In the genomic region with DNA sequence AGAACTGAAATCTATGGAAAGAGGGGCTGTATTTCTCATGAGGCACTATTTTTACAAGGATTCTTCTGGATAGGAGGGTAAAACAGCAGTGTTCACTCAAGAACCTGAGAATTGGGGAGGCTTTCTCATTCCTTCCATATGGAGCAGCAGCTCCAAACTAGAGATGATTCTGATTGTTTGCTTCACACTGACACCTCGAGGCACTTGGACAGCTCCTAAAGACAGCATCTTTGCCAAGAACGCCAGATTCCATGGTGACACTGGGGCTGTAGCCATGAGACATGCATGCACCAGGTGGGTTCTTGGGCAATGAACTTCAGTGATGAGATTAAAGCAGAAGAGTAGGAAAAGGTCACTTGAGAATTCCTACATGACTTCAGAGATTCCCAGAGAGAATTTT, we compare ENCODE assay signal across 21 cellular contexts.
DNase-seq lines count a peak whose midpoint lies in the region; ATAC-seq and TF ChIP-seq lines count a peak whose summit lies in the region.
"Had no signal": no experiment of that assay in that cellular context is flagged by ENCODE, and none has a peak within 500 bp of the region (broad histone marks: within the 10 kb centered on the region; RNA-seq: fewer than 3 reads in every experiment).

No MANE protein-coding gene starts in this region.

- no peaks in the 10 kb centered on the region for H3K36me3 ChIP-seq in OCI-LY3 (replicated peaks; ENCODE audit: low read depth, low read length)
- H3K36me3 ChIP-seq in CD8-positive, alpha-beta T cell (ENCODE audit: insufficient read depth, low read length): no peaks in the 10 kb centered on the region
- H3K36me3 ChIP-seq: BLaER1 had no signal

- H3K27me3 Mint-ChIP-seq in CD8-positive, alpha-beta T cell (ENCODE audit: low read depth): no peaks in the 10 kb centered on the region
- H3K27me3 Mint-ChIP-seq: CD4-positive, alpha-beta memory T cell had no signal

- peak overlapping the region; percentile 9; the same call in 1 of the 2 replicates for H3K4me3 ChIP-seq in OCI-LY3 (ENCODE audit: low read length)
- no peak overlapping the region for H3K4me3 ChIP-seq in epithelial cell of esophagus (ENCODE audit: low read length)
- no peak overlapping the region for H3K4me3 ChIP-seq in CD8-positive, alpha-beta T cell (ENCODE audit: low read depth, low read length)
- H3K4me3 ChIP-seq: BLaER1, GM23338 had no signal

- peaks cover 21% of the 10 kb centered on the region for H3K27me3 ChIP-seq in OCI-LY3 (ENCODE audit: low read depth, low read length)
- no peaks in the 10 kb centered on the region for H3K27me3 ChIP-seq in CD8-positive, alpha-beta T cell (ENCODE audit: insufficient read depth, low read length)
- H3K27me3 ChIP-seq: BLaER1 had no signal

- no peak overlapping the region for H2AFZ ChIP-seq in OCI-LY3 (ENCODE audit: low read depth, low read length)
- H2AFZ ChIP-seq: GM23338 had no signal

- CTCF ChIA-PET in CD8-positive, alpha-beta T cell (lab: Charles Lee): interaction anchor here (1.4 kb wide), 1 partner anchor 15 kb away, joined by 3 read pairs; no protein-coding TSS in a partner anchor

- DNase-seq in EH (ENCODE audit: low read depth): peak; percentile 27
- DNase-seq in epithelial cell of esophagus (ENCODE audit: low read depth): peak; percentile 11
- DNase-seq in occipital lobe (lab: John Stamatoyannopoulos, UW): peak; percentile 4
- no peak for DNase-seq in AG08396 (ENCODE audit: low spot score)
- no peak for DNase-seq in CD8-positive, alpha-beta T cell
- DNase-seq: Calu3; CD4-positive, alpha-beta memory T cell; EL; HCEC 1CT; KG1; NCI-H1092; NCI-H1436 treated with DMSO at 0.1 percent for 48 hours; NCI-H2029 treated with DMSO at 0.1 percent for 48 hours; NCI-H774; RPMI8226; SHP77 treated with DMSO at 0.1 percent for 48 hours had no signal

- no peaks in the 10 kb centered on the region for H3K4me1 Mint-ChIP-seq in CD8-positive, alpha-beta T cell (ENCODE audit: low read depth)
- H3K4me1 Mint-ChIP-seq: CD4-positive, alpha-beta memory T cell; GM23338 had no signal

- no peak overlapping the region for H3K27ac ChIP-seq in OCI-LY3 (ENCODE audit: low read length)
- no peak overlapping the region for H3K27ac ChIP-seq in CD8-positive, alpha-beta T cell (ENCODE audit: low read depth, low read length)
- H3K27ac ChIP-seq: BLaER1 had no signal

- peak; percentile 37 for TF ChIP-seq CTCF in OCI-LY3 (IDR thresholded peaks at IDR 0.05; ENCODE audit: low read depth, low read length)
- no peak for TF ChIP-seq CTCF in epithelial cell of esophagus (IDR thresholded peaks at IDR 0.05; ENCODE audit: insufficient read depth, low read depth, low read length, missing control alignments)
- no peak for TF ChIP-seq CTCF in CD8-positive, alpha-beta T cell (IDR thresholded peaks at IDR 0.05)

- ATAC-seq in HG02981 (IDR thresholded peaks at IDR 0.05; ENCODE audit: unreplicated experiment): no peak
- no peak for ATAC-seq in CD8-positive, alpha-beta T cell
- ATAC-seq: GM23338, HepG2 had no signal

- POLR2A ChIA-PET in CD8-positive, alpha-beta T cell (lab: Charles Lee): no interaction called here

- no peak overlapping the region for H3K27ac Mint-ChIP-seq in CD8-positive, alpha-beta T cell
- H3K27ac Mint-ChIP-seq: CD4-positive, alpha-beta memory T cell; GM23338 had no signal

- H3K9ac ChIP-seq in OCI-LY3 (ENCODE audit: low read length): no peak overlapping the region; the same call in 1 of the 2 replicates
- H3K9ac ChIP-seq: BLaER1 had no signal

- H4K20me1 ChIP-seq in OCI-LY3 (ENCODE audit: insufficient read depth, low read length): no peaks in the 10 kb centered on the region
- H4K20me1 ChIP-seq: BLaER1 had no signal

- H3K4me1 ChIP-seq in OCI-LY3 (ENCODE audit: low read length): peaks cover 17% of the 10 kb centered on the region
- no peaks in the 10 kb centered on the region for H3K4me1 ChIP-seq in CD8-positive, alpha-beta T cell (ENCODE audit: insufficient read depth, low read length)
- H3K4me1 ChIP-seq: BLaER1 had no signal

- no peaks in the 10 kb centered on the region for H3K36me3 Mint-ChIP-seq in CD8-positive, alpha-beta T cell
- H3K36me3 Mint-ChIP-seq: CD4-positive, alpha-beta memory T cell had no signal

- no peaks in the 10 kb centered on the region for H3K9me3 ChIP-seq in OCI-LY3 (ENCODE audit: insufficient read depth, low read length)
- H3K9me3 ChIP-seq in CD8-positive, alpha-beta T cell (ENCODE audit: low read length): no peaks in the 10 kb centered on the region
- H3K9me3 ChIP-seq: BLaER1 had no signal

- H3K4me3 Mint-ChIP-seq in CD8-positive, alpha-beta T cell: no peak overlapping the region
- H3K4me3 Mint-ChIP-seq: CD4-positive, alpha-beta memory T cell; GM23338 had no signal

- H3K4me2 ChIP-seq in OCI-LY3 (ENCODE audit: low read length): peak overlapping the region; percentile 71
- H3K4me2 ChIP-seq: BLaER1, GM23338 had no signal

- H3K9me3 Mint-ChIP-seq in CD8-positive, alpha-beta T cell: no peaks in the 10 kb centered on the region
- H3K9me3 Mint-ChIP-seq: GM23338 had no signal

- intact Hi-C loops in CD8-positive, alpha-beta T cell (cut with DNase I, micrococcal nuclease): no loop called here

- H3K79me2 ChIP-seq in OCI-LY3 (ENCODE audit: low read length): no peaks in the 10 kb centered on the region

Comparison
In these comparisons a context has a peak if more than half of its experiments do, and no peak if none do; other contexts are left out.
1. DNase-seq: peak in EH (single experiment), epithelial cell of esophagus (single experiment) and occipital lobe (single experiment); none in AG08396 (single experiment) and CD8-positive, alpha-beta T cell (0 of 7).